Comparison of ENCODE assay signal across 20 cellular contexts in the genomic region with DNA sequence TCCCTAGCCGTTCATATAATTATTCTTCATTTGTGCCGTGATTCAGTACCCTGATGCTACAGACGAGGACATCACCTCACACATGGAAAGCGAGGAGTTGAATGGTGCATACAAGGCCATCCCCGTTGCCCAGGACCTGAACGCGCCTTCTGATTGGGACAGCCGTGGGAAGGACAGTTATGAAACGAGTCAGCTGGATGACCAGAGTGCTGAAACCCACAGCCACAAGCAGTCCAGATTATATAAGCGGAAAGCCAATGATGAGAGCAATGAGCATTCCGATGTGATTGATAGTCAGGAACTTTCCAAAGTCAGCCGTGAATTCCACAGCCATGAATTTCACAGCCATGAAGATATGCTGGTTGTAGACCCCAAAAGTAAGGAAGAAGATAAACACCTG. TPM values are rescaled to one million over a fixed set of nuclear protein-coding genes. Genes with fewer than 3 reads are reported as not detected.
A peak's percentile ranks its signal among the peaks of the same experiment; 100 is the strongest.
DNase-seq lines count a peak whose midpoint lies in the region; ATAC-seq, FAIRE-seq and TF ChIP-seq lines count a peak whose summit lies in the region.
"Had no signal": no experiment of that assay in that cellular context is flagged by ENCODE, and none has a peak within 500 bp of the region (broad histone marks: within the 10 kb centered on the region; RNA-seq: fewer than 3 reads in every experiment).

No MANE protein-coding gene starts in this region.

- H3K79me2 ChIP-seq in HepG2 (ENCODE audit: insufficient read depth, low read length), result no peaks in the 10 kb centered on the region

- in situ Hi-C loops in HepG2 (cut with HindIII; ENCODE audit: extremely low pct_ligation_motif_present, low pct_unique_long_range_greater_than_20kb), result loop anchor here (25.0 kb wide), 2 partner anchors 295 to 445 kb away; partner anchors contain the start of gene SPARCL1

- H3K4me2 ChIP-seq in HepG2 (ENCODE audit: low read depth, low read length), result no peak overlapping the region
- H3K4me2 ChIP-seq: PC-9 had no signal

- H3K9me3 ChIP-seq in HepG2 (ENCODE audit: low read length) (no peaks in the 10 kb centered on the region), right lobe of liver (no peaks in the 10 kb centered on the region), upper lobe of left lung (no peaks in the 10 kb centered on the region)

- ATAC-seq in HepG2, result no peak
- ATAC-seq in right lobe of liver, result no peak
- no peak for ATAC-seq in upper lobe of left lung (ENCODE audit: low FRiP score in 2 of 2)
- ATAC-seq in SK-N-SH treated with all-trans-retinoic acid at 6 μM for 48 hours, result no peak
- ATAC-seq: Right ventricle myocardium inferior had no signal

- H3K36me3 ChIP-seq in HepG2 (replicated peaks in 1 of 2; ENCODE audit: control insufficient read depth in 1 of 2, insufficient read depth in 2 of 2, low read length in 2 of 2) (peaks cover 3 to 17% of the 10 kb centered on the region in 2 experiments; a peak in 4 of 5 replicates), right lobe of liver (no peaks in the 10 kb centered on the region), upper lobe of left lung (no peaks in the 10 kb centered on the region)

- no peak overlapping the region for H3K27ac ChIP-seq in HepG2 (ENCODE audit: extremely low read length, insufficient read depth, low read length)
- H3K27ac ChIP-seq in right lobe of liver, result no peak overlapping the region
- no peak overlapping the region for H3K27ac ChIP-seq in upper lobe of left lung
- H3K27ac ChIP-seq: 22Rv1, PC-9, SK-N-MC had no signal

- TF ChIP-seq CTCF in HepG2 (CRISPR knock-in tag; IDR thresholded peaks at IDR 0.05), result no peak
- no peak for TF ChIP-seq CTCF in right lobe of liver (IDR thresholded peaks at IDR 0.05)
- TF ChIP-seq CTCF in upper lobe of left lung (IDR thresholded peaks at IDR 0.05), result no peak

- no peaks in the 10 kb centered on the region; a peak in 2 of 5 replicates for H3K27me3 ChIP-seq in HepG2 (ENCODE audit: control insufficient read depth in 1 of 2, insufficient read depth in 2 of 2, low read length in 2 of 2)
- H3K27me3 ChIP-seq in right lobe of liver, result no peaks in the 10 kb centered on the region
- H3K27me3 ChIP-seq in upper lobe of left lung, result no peaks in the 10 kb centered on the region

- no peak overlapping the region for H3K9ac ChIP-seq in HepG2 (ENCODE audit: insufficient read depth, low read depth, low read length)

- 91% methylated on average over 12 of the region's 12 CpGs for WGBS in HepG2 (ENCODE audit: low lambda C conversion rate)
- WGBS in right lobe of liver (ENCODE audit: insufficient coverage, low coverage, low lambda C conversion rate, missing lambda C conversion rate), result 71% methylated on average over 12 of the region's 12 CpGs
- WGBS in upper lobe of left lung, 2 donors, result 86 to 92% methylated on average over 12 of the region's 12 CpGs

- peaks cover 21% of the 10 kb centered on the region for H3K4me1 ChIP-seq in HepG2 (ENCODE audit: insufficient read depth, low read length)
- no peaks in the 10 kb centered on the region for H3K4me1 ChIP-seq in right lobe of liver
- no peaks in the 10 kb centered on the region for H3K4me1 ChIP-seq in upper lobe of left lung

- intact Hi-C loops in HepG2 (cut with micrococcal nuclease; ENCODE audit: unreplicated experiment) (no loop called here), right lobe of liver (cut with DNase I) (no loop called here)

- TF ChIP-seq EP300 in HepG2 (IDR thresholded peaks at IDR 0.05; ENCODE audit: low read depth in 2 of 2, low read length in 2 of 2) (no peak), HepG2 (CRISPR knock-in tag; IDR thresholded peaks at IDR 0.05; ENCODE audit: borderline replicate concordance) (no peak), upper lobe of left lung (IDR thresholded peaks at IDR 0.05) (no peak)

- TF ChIP-seq POLR2A in HepG2 (IDR thresholded peaks at IDR 0.05; ENCODE audit: insufficient read depth in 1 of 2, low read depth in 2 of 2, low read length in 2 of 2), result no peak
- no peak for TF ChIP-seq POLR2A in right lobe of liver (IDR thresholded peaks at IDR 0.05)
- no peak for TF ChIP-seq POLR2A in upper lobe of left lung (IDR thresholded peaks at IDR 0.05)

- no peaks in the 10 kb centered on the region for H4K20me1 ChIP-seq in HepG2 (ENCODE audit: insufficient read depth, low read length)

- CTCF ChIA-PET in HepG2 (lab: Yijun Ruan, JAX; ENCODE audit: low intra/inter-chr PET ratio, low total read pairs), result no interaction called here

- POLR2A ChIA-PET in HepG2 (lab: Yijun Ruan, JAX), result no interaction called here

- no peak overlapping the region for H2AFZ ChIP-seq in HepG2 (ENCODE audit: low read length)
- H2AFZ ChIP-seq: PC-9 had no signal

- DNase-seq in HepG2 (ENCODE audit: low spot score), result no peak
- DNase-seq in right lobe of liver, result no peak
- peak; percentile 41 for DNase-seq in astrocyte of the hippocampus (ENCODE audit: low read depth, low spot score)
- DNase-seq in myocyte (ENCODE audit: low read depth), result peak; percentile 33
- DNase-seq in upper lobe of left lung, result no peak
- no peak for DNase-seq in mesenteric fat pad (ENCODE audit: low spot score)
- DNase-seq in NCI-H2029 treated with DMSO at 0.1 percent for 48 hours (lab: John Stamatoyannopoulos, UW), result no peak
- DNase-seq: COR-L47, GF-D8, GOT3, KG1, NCI-H1105, NCI-H1694 treated with DMSO at 0.1 percent for 48 hours, NCI-H774, PC-9 had no signal

- no TSS peak for BruUV-seq in HepG2 (replicated peaks; lab: Mats Ljungman, UMichigan)

- FAIRE-seq in HepG2 (lab: Jason Lieb, UNC), result no peak

- H3K4me3 ChIP-seq in HepG2 (replicated peaks in 1 of 3; ENCODE audit: insufficient read depth in 1 of 3, low read depth in 2 of 3, low read length in 3 of 3) (no peak overlapping the region), right lobe of liver (no peak overlapping the region), upper lobe of left lung (no peak overlapping the region)
- H3K4me3 ChIP-seq: PC-9, SK-N-MC had no signal

- no peak for TF ChIP-seq RAD21 in HepG2 (CRISPR knock-in tag; IDR thresholded peaks at IDR 0.05)

TF ChIP-seq in HepG2, 621 proteins besides CTCF, POLR2A, EP300 and RAD21 (continues in another document):
- no peak for TF ChIP-seq ELF1 (CRISPR knock-in tag; IDR thresholded peaks at IDR 0.05)

TF ChIP-seq in SK-N-SH treated with all-trans-retinoic acid at 6 μM for 48 hours, 23 proteins besides CTCF, POLR2A, EP300 and RAD21 (continues in another document):
- no peak for TF ChIP-seq ISL1 (CRISPR knock-in tag; IDR thresholded peaks at IDR 0.05)

RNA-seq across cellular contexts. Expression of gene SPP1, which starts 6.9 kb away (rescaled TPM):
- total RNA-seq in HepG2 (2016; rRNA removed; fragmentation: Illumina TruSeq; extraction: Trizol) (418 and 788 TPM in 2 replicates), right lobe of liver (100 to 1,000 TPM in 1 of 6 experiments, 10 to 100 TPM in 2, 1 to 10 TPM in 3; 6.0 to 240 (median 15.5) TPM), myocyte (not detected in 2 replicates), upper lobe of left lung (10 to 100 TPM in 3 of 6 donors, 1 to 10 TPM in 3; 4.6 to 26.8 (median 10.6) TPM), mesenteric fat pad (636 TPM)
- total RNA-seq in HepG2 (2016; cell fraction: cytosol; rRNA removed; fragmentation: Illumina TruSeq; extraction: Trizol; ENCODE audit: low read depth), result 44.1 and 44.9 TPM in 2 replicates
- 406 and 814 TPM in 2 replicates for total RNA-seq in HepG2 (2016; cell fraction: insoluble cytoplasmic fraction; rRNA removed; fragmentation: Illumina TruSeq; extraction: Trizol)
- total RNA-seq in HepG2 (2016; cell fraction: membrane; rRNA removed; fragmentation: Illumina TruSeq; extraction: Trizol), result 68.4 and 71.3 TPM in 2 replicates
- 642 and 705 TPM in 2 replicates for total RNA-seq in HepG2 (2016; cell fraction: nucleus; rRNA removed; fragmentation: Illumina TruSeq; extraction: Trizol)
- 258 and 682 TPM in 2 replicates for polyA plus RNA-seq in HepG2 (2011; rRNA removed)
- polyA plus RNA-seq in HepG2 (2011; cell fraction: cytosol; rRNA removed), result 285 and 477 TPM in 2 replicates
- 82.2 and 146 TPM in 2 replicates for polyA plus RNA-seq in HepG2 (2011; cell fraction: nucleus; rRNA removed)
- polyA plus RNA-seq in HepG2 (2012), result 66.0 and 113 TPM in 2 replicates
- 58.0 and 61.3 TPM in 2 replicates for polyA plus RNA-seq in HepG2 (2016; cell fraction: cytosol; fragmentation: Illumina TruSeq; extraction: Trizol; ENCODE audit: low read depth)
- 480 and 506 TPM in 2 replicates for polyA plus RNA-seq in HepG2 (2016; cell fraction: insoluble cytoplasmic fraction; fragmentation: Illumina TruSeq; extraction: Trizol; ENCODE audit: low read depth)
- polyA plus RNA-seq in HepG2 (2016; cell fraction: membrane; fragmentation: Illumina TruSeq; extraction: Trizol; ENCODE audit: low read depth), result 68.7 and 70.1 TPM in 2 replicates
- polyA plus RNA-seq in HepG2 (2016; cell fraction: nucleus; fragmentation: Illumina TruSeq; extraction: Trizol; ENCODE audit: insufficient read depth, low read depth), result 1,156 and 1,237 TPM in 2 replicates
- polyA minus RNA-seq in HepG2 (2011; rRNA and poly(A)+ RNA removed; ENCODE audit: low replicate concordance), result 457 TPM in 1 of 2 replicates, not detected in the other
- polyA minus RNA-seq in HepG2 (2011; cell fraction: cytosol; rRNA and poly(A)+ RNA removed), result 146 and 227 TPM in 2 replicates
- 50.8 and 72.7 TPM in 2 replicates for polyA minus RNA-seq in HepG2 (2011; cell fraction: nucleus; rRNA and poly(A)+ RNA removed)
- polyA plus RNA-seq in myocyte (2012), result 0.49 TPM
- total RNA-seq: MCF 10A had no signal

RNA-seq across cellular contexts. Expression of gene PKD2, which starts 25.0 kb away (rescaled TPM):
- total RNA-seq in HepG2 (2016; rRNA removed; fragmentation: Illumina TruSeq; extraction: Trizol), result 4.6 and 9.1 TPM in 2 replicates
- 7.4 TPM in 2 replicates for total RNA-seq in HepG2 (2016; cell fraction: cytosol; rRNA removed; fragmentation: Illumina TruSeq; extraction: Trizol; ENCODE audit: low read depth)
- 5.6 and 10.8 TPM in 2 replicates for total RNA-seq in HepG2 (2016; cell fraction: insoluble cytoplasmic fraction; rRNA removed; fragmentation: Illumina TruSeq; extraction: Trizol)
- 3.7 and 5.3 TPM in 2 replicates for total RNA-seq in HepG2 (2016; cell fraction: membrane; rRNA removed; fragmentation: Illumina TruSeq; extraction: Trizol)
- 16.9 and 18.7 TPM in 2 replicates for total RNA-seq in HepG2 (2016; cell fraction: nucleus; rRNA removed; fragmentation: Illumina TruSeq; extraction: Trizol)
- 5.3 and 5.6 TPM in 2 replicates for polyA plus RNA-seq in HepG2 (2011; rRNA removed)
- 1.5 and 2.1 TPM in 2 replicates for polyA plus RNA-seq in HepG2 (2011; cell fraction: cytosol; rRNA removed)
- 10.9 and 16.0 TPM in 2 replicates for polyA plus RNA-seq in HepG2 (2011; cell fraction: nucleus; rRNA removed)
- 2.9 and 3.0 TPM in 2 replicates for polyA plus RNA-seq in HepG2 (2012)
- 0.50 and 0.62 TPM in 2 replicates for polyA plus RNA-seq in HepG2 (2016; cell fraction: cytosol; fragmentation: Illumina TruSeq; extraction: Trizol; ENCODE audit: low read depth)
- 3.5 and 3.6 TPM in 2 replicates for polyA plus RNA-seq in HepG2 (2016; cell fraction: insoluble cytoplasmic fraction; fragmentation: Illumina TruSeq; extraction: Trizol; ENCODE audit: low read depth)
- 1.1 and 1.4 TPM in 2 replicates for polyA plus RNA-seq in HepG2 (2016; cell fraction: membrane; fragmentation: Illumina TruSeq; extraction: Trizol; ENCODE audit: low read depth)
- polyA plus RNA-seq in HepG2 (2016; cell fraction: nucleus; fragmentation: Illumina TruSeq; extraction: Trizol; ENCODE audit: insufficient read depth, low read depth), result 28.6 and 32.6 TPM in 2 replicates
- 8.0 and 11.0 TPM in 2 replicates for polyA minus RNA-seq in HepG2 (2011; rRNA and poly(A)+ RNA removed; ENCODE audit: low replicate concordance)
- polyA minus RNA-seq in HepG2 (2011; cell fraction: cytosol; rRNA and poly(A)+ RNA removed), result 2.7 and 4.8 TPM in 2 replicates
- 24.5 and 25.1 TPM in 2 replicates for polyA minus RNA-seq in HepG2 (2011; cell fraction: nucleus; rRNA and poly(A)+ RNA removed)
- 1 to 10 TPM; 5.5 to 9.0 (median 6.7) TPM for total RNA-seq in right lobe of liver
- total RNA-seq in myocyte, result 38.9 and 41.7 TPM in 2 replicates
- 49.7 TPM for polyA plus RNA-seq in myocyte (2012)
- 10 to 100 TPM; 19.5 to 76.5 (median 32.5) TPM for total RNA-seq in upper lobe of left lung
- total RNA-seq in mesenteric fat pad, result 54.3 TPM

Comparison
In these comparisons a context has a peak if more than half of its experiments do, and no peak if none do; other contexts are left out.
1. DNase-seq: peak in astrocyte of the hippocampus (single experiment) and myocyte (single experiment); none in HepG2 (single experiment), right lobe of liver (0 of 3), upper lobe of left lung (0 of 2), mesenteric fat pad (single experiment) and NCI-H2029 treated with DMSO at 0.1 percent for 48 hours (single experiment).